In the genomic region with DNA sequence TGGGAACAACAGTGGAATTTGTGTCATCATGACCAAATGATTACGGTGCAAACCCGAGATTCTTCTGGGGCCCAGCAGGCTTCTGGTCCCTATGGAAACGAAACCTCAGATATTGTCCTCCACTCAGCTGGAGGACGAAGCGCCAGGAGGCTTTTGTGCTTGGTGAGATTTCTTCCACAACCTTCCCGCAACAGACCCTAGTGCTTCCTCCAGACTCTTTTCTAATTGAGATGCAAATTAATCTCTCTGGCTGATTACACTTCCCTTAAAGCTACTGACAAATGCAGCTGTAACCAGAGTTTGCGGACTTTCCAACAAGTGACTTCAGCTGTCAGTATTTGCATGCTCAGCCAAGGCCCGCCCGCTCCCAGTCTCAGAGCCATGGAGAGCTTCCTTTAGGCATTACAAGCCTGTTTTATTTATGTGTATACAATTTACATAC, we compare ENCODE assay signal across 2 cellular contexts.
TF ChIP-seq lines count a peak whose summit lies in the region.

No MANE protein-coding gene starts in this region.

TF ChIP-seq in HepG2, 621 proteins besides CTCF, POLR2A, EP300 and RAD21 (continued from another document):
- TF ChIP-seq CREB1 (IDR thresholded peaks at IDR 0.05) (0 out of 2 replicates have a peak, but pooled peaks have one; percentile 9), CREB1 (CRISPR knock-in tag; IDR thresholded peaks at IDR 0.05) (no peak)

TF ChIP-seq in H1, 55 proteins besides CTCF, POLR2A, EP300 and RAD21:
- 0 out of 2 replicates have a peak, but pooled peaks have one; percentile 4 for TF ChIP-seq TEAD4 (IDR thresholded peaks at IDR 0.05; ENCODE audit: low read depth, low read length)
- peak; percentile 43 for TF ChIP-seq SAP30 (IDR thresholded peaks at IDR 0.05; ENCODE audit: insufficient read depth, insufficient replicate concordance, low read length)
- peak; percentile 42 to 69; a peak in 1 of 4 replicates for TF ChIP-seq HDAC2 (IDR thresholded peaks at IDR 0.05; ENCODE audit: borderline replicate concordance in 1 of 2, low read depth in 2 of 2, low read length in 2 of 2)
- TF ChIP-seq SIX5 (IDR thresholded peaks at IDR 0.05; ENCODE audit: low read depth, low read length): no peak
- TF ChIP-seq FOSL1 (IDR thresholded peaks at IDR 0.05; ENCODE audit: insufficient read depth, low read depth, low read length): no peak
- TF ChIP-seq SP1 (IDR thresholded peaks at IDR 0.05; ENCODE audit: low read depth, low read length): peak; percentile 24; the same call in 1 of the 2 replicates
- TF ChIP-seq SIN3A (conservative IDR thresholded peaks at IDR 0.05 in 1 of 2, IDR thresholded peaks at IDR 0.05 in 1 of 2; ENCODE audit: low read depth in 1 of 2, low read length in 2 of 2): peak; percentile 90 to 97
- TF ChIP-seq NANOG (IDR thresholded peaks at IDR 0.05; ENCODE audit: insufficient read depth, low read depth, low read length, poor library complexity, severe bottlenecking): peak; percentile 47
- TF ChIP-seq TCF12 (IDR thresholded peaks at IDR 0.05; ENCODE audit: low read depth, low read length): peak; percentile 72; the same call in 1 of the 2 replicates
